10 cellular contexts compared by ENCODE assay signal in genomic region chr1:112702420-112703261, GRCh38. TPM values are rescaled to one million over a fixed set of nuclear protein-coding genes. Genes with fewer than 3 reads are reported as not detected.
DNase-seq lines count a peak whose midpoint lies in the region; ATAC-seq and TF ChIP-seq lines count a peak whose summit lies in the region.
"Had no signal": no experiment of that assay in that cellular context is flagged by ENCODE, and none has a peak within 500 bp of the region (broad histone marks: within the 10 kb centered on the region; RNA-seq: fewer than 3 reads in every experiment).

No MANE protein-coding gene starts in this region.

- POLR2A ChIA-PET in Caco-2 (lab: Charles Lee) (no interaction called here), T-cell (lab: Charles Lee) (no interaction called here)

- intact Hi-C loops in Caco-2 (cut with micrococcal nuclease; ENCODE audit: unreplicated experiment): no loop called here

- H3K79me2 ChIP-seq in hepatocyte: peaks cover 40% of the 10 kb centered on the region

- H3K36me3 ChIP-seq in Caco-2 (ENCODE audit: control insufficient read depth, insufficient read depth, low read length): peaks cover 1% of the 10 kb centered on the region; the same call in 1 of the 2 replicates
- H3K36me3 ChIP-seq in hepatocyte (replicated peaks; ENCODE audit: insufficient read depth, low read depth): no peaks in the 10 kb centered on the region
- H3K36me3 ChIP-seq in skeletal muscle satellite cell (ENCODE audit: insufficient read depth, low read length): peaks cover 55% of the 10 kb centered on the region

- H2AFZ ChIP-seq in hepatocyte: no peak overlapping the region

- H3K9me2 ChIP-seq in hepatocyte (replicated peaks; ENCODE audit: insufficient read depth): no peaks in the 10 kb centered on the region

- CTCF ChIA-PET in Caco-2 (lab: Charles Lee): no interaction called here
- CTCF ChIA-PET in T-cell (lab: Charles Lee): interaction anchor here in 1 of 2 donors (1.2 kb wide), 1 partner anchor 50 kb away, joined by 3 read pairs; no protein-coding TSS in a partner anchor

- DNase-seq in Caco-2: no peak
- no peak for DNase-seq in T-cell
- no peak for DNase-seq in hepatocyte (ENCODE audit: low spot score)
- DNase-seq in stimulated activated CD4-positive, alpha-beta T cell treated with anti-CD3 and anti-CD28 coated beads, Interleukin-4, amount 100 ng/mL, for 4 hours: no peak
- DNase-seq in cerebellar nuclear complex (lab: John Stamatoyannopoulos, UW): no peak
- DNase-seq: activated effector memory CD4-positive, alpha-beta T cell treated with anti-CD3 and anti-CD28 coated beads, Interleukin-2, amount 50 U/mL, for 16 hours; stimulated activated CD4-positive, alpha-beta T cell treated with anti-CD3 and anti-CD28 coated beads, Interleukin-1b, Interleukin-23, amount 100 ng/mL, for 48 hours had no signal

- peaks cover 3% of the 10 kb centered on the region for H4K20me1 ChIP-seq in hepatocyte (ENCODE audit: insufficient read depth, poor library complexity, severe bottlenecking)

- H3K4me3 ChIP-seq in Caco-2 (ENCODE audit: low read depth, low read length): no peak overlapping the region
- H3K4me3 ChIP-seq in hepatocyte: no peak overlapping the region
- H3K4me3 ChIP-seq in skeletal muscle satellite cell (ENCODE audit: low read length): no peak overlapping the region

- BruUV-seq in Caco-2 (replicated peaks; lab: Mats Ljungman, UMichigan): no TSS peak

- H3K4me2 ChIP-seq in hepatocyte (peak overlapping the region; percentile 91), skeletal muscle satellite cell (ENCODE audit: low read length) (peak overlapping the region; percentile 14)

- H3K9me3 Mint-ChIP-seq in Caco-2 (ENCODE audit: unreplicated experiment): no peaks in the 10 kb centered on the region
- no peaks in the 10 kb centered on the region for H3K9me3 Mint-ChIP-seq in T-cell

- no peaks in the 10 kb centered on the region for H3K27me3 ChIP-seq in Caco-2 (replicated peaks; ENCODE audit: control insufficient read depth, insufficient read depth, low read length)
- no peaks in the 10 kb centered on the region for H3K27me3 ChIP-seq in hepatocyte
- H3K27me3 ChIP-seq in skeletal muscle satellite cell (ENCODE audit: control insufficient read depth, insufficient read depth, low read length): no peaks in the 10 kb centered on the region

- no peak overlapping the region for H3K9ac ChIP-seq in skeletal muscle satellite cell (ENCODE audit: low read depth, low read length)

- H3K4me1 ChIP-seq in Caco-2 (peaks cover 61% of the 10 kb centered on the region), hepatocyte (ENCODE audit: insufficient read depth) (peaks cover 70% of the 10 kb centered on the region), skeletal muscle satellite cell (ENCODE audit: control insufficient read depth, insufficient read depth, low read length) (peaks cover 53% of the 10 kb centered on the region)

- H3K27ac Mint-ChIP-seq in Caco-2 (ENCODE audit: unreplicated experiment) (peak overlapping the region; percentile 72), T-cell (peak overlapping the region; percentile 73 to 83)

- TF ChIP-seq CTCF in Caco-2 (IDR thresholded peaks at IDR 0.05; ENCODE audit: insufficient read depth in 1 of 2, low read depth in 1 of 2, low read length in 1 of 2, severe bottlenecking in 1 of 2, unreplicated experiment in 1 of 2) (no peak), hepatocyte (IDR thresholded peaks at IDR 0.05; ENCODE audit: poor library complexity) (no peak)

- no peak overlapping the region for H3K4me3 Mint-ChIP-seq in Caco-2 (ENCODE audit: unreplicated experiment)
- peak overlapping the region in 1 of 3 donors; percentile 17 for H3K4me3 Mint-ChIP-seq in T-cell

- H3K27me3 Mint-ChIP-seq in Caco-2 (ENCODE audit: insufficient read depth, unreplicated experiment) (no peaks in the 10 kb centered on the region), T-cell (no peaks in the 10 kb centered on the region)

- 89% methylated on average over 12 of the region's 12 CpGs for WGBS in hepatocyte (ENCODE audit: low lambda C conversion rate, missing lambda C conversion rate)

- H3K9me3 ChIP-seq in Caco-2: no peaks in the 10 kb centered on the region
- H3K9me3 ChIP-seq in hepatocyte (ENCODE audit: low read depth): no peaks in the 10 kb centered on the region
- H3K9me3 ChIP-seq in skeletal muscle satellite cell (replicated peaks; ENCODE audit: low read length): no peaks in the 10 kb centered on the region

- ATAC-seq in T-cell (replicated peaks in 1 of 4) (no peak), GM21528 (IDR thresholded peaks at IDR 0.05; ENCODE audit: low FRiP score, unreplicated experiment) (no peak)
- ATAC-seq: esophagus mucosa had no signal

- peaks cover 30% of the 10 kb centered on the region for H3K4me1 Mint-ChIP-seq in Caco-2 (ENCODE audit: low read depth, unreplicated experiment)
- H3K4me1 Mint-ChIP-seq in T-cell: peaks cover 56 to 74% (median 62%) of the 10 kb centered on the region in 3 donors

- H3K36me3 Mint-ChIP-seq in Caco-2 (ENCODE audit: insufficient read depth, unreplicated experiment) (peaks cover 77% of the 10 kb centered on the region), T-cell (peaks cover 15% of the 10 kb centered on the region)

- peak overlapping the region; percentile 97 for H3K27ac ChIP-seq in hepatocyte

RNA-seq across cellular contexts. Expression of gene RHOC, which starts 4.3 kb away (rescaled TPM):
- 128 and 134 TPM in 2 replicates for total RNA-seq in Caco-2 (2022)
- 10 to 100 TPM in 3 of 5 donors, 1 to 10 TPM in 2; 6.0 to 33.2 (median 12.1) TPM for total RNA-seq in T-cell
- total RNA-seq in hepatocyte: 340 and 354 TPM in 2 replicates
- polyA plus RNA-seq in hepatocyte: 610 and 612 TPM in 2 replicates
- 470 and 733 TPM in 2 replicates for total RNA-seq in skeletal muscle satellite cell (2012; rRNA removed)

RNA-seq across cellular contexts. Expression of gene PPM1J, which starts 12.5 kb away (rescaled TPM):
- 1.1 and 1.5 TPM in 2 replicates for total RNA-seq in Caco-2 (2022)
- under 1 TPM; 0.15 to 0.77 (median 0.38) TPM for total RNA-seq in T-cell
- 0.72 and 0.93 TPM in 2 replicates for total RNA-seq in hepatocyte
- 1.8 and 1.9 TPM in 2 replicates for polyA plus RNA-seq in hepatocyte
- total RNA-seq in skeletal muscle satellite cell (2012; rRNA removed): 1.1 and 3.0 TPM in 2 replicates

RNA-seq across cellular contexts. Expression of gene MOV10, which starts 28.2 kb away (rescaled TPM):
- 89.8 and 102 TPM in 2 replicates for total RNA-seq in Caco-2 (2022)
- total RNA-seq in T-cell: 100 to 1,000 TPM in 1 of 5 donors, 10 to 100 TPM in 4; 71.0 to 103 (median 86.1) TPM
- 87.7 and 98.2 TPM in 2 replicates for total RNA-seq in hepatocyte
- polyA plus RNA-seq in hepatocyte: 133 and 135 TPM in 2 replicates
- total RNA-seq in skeletal muscle satellite cell (2012; rRNA removed): 29.9 and 31.7 TPM in 2 replicates
